21 cellular contexts compared by ENCODE assay signal in genomic region chr5:35849850-35850249, GRCh38. TPM values are rescaled to one million over a fixed set of nuclear protein-coding genes. Genes with fewer than 3 reads are reported as not detected.
DNase-seq lines count a peak whose midpoint lies in the region; ATAC-seq and TF ChIP-seq lines count a peak whose summit lies in the region.
"Had no signal": no experiment of that assay in that cellular context is flagged by ENCODE, and none has a peak within 500 bp of the region (broad histone marks: within the 10 kb centered on the region; RNA-seq: fewer than 3 reads in every experiment).

No MANE protein-coding gene starts in this region.

- H3K18ac ChIP-seq in IMR-90 (ENCODE audit: low read depth, low read length): no peak overlapping the region

- no peak overlapping the region for H2BK20ac ChIP-seq in IMR-90 (ENCODE audit: low read depth, low read length)

- in situ Hi-C loops in IMR-90 (cut with MboI; ENCODE audit: low sequenced_read_pairs): no loop called here

- DNase-seq in activated CD4-positive, alpha-beta memory T cell treated with anti-CD3 and anti-CD28 coated beads for 36 hours: no peak
- DNase-seq in activated CD4-positive, alpha-beta memory T cell treated with anti-CD3 and anti-CD28 coated beads, Interleukin-2, amount 10 ng/mL, durations not matched to agents 7 days and 5 days: no peak
- DNase-seq in CD4-positive, alpha-beta T cell: no peak
- no peak for DNase-seq in IMR-90
- no peak for DNase-seq in activated naive CD8-positive, alpha-beta T cell treated with anti-CD3 and anti-CD28 coated beads, Interleukin-2, amount 50 U/mL, for 24 hours
- no peak for DNase-seq in activated CD8-positive, alpha-beta memory T cell treated with anti-CD3 and anti-CD28 coated beads, Interleukin-2, amount 50 U/mL, for 4 hours
- DNase-seq in iPS-NIHi11 (ENCODE audit: low spot score): no peak
- no peak for DNase-seq in GM19238 (ENCODE audit: insufficient read length, low spot score)
- DNase-seq: BE2C, DMS79 treated with DMSO at 0.1 percent for 48 hours, HCEC 1CT, NCI-H1417, NCI-H187, NCI-H2107, NCI-H2227 treated with DMSO at 0.1 percent for 48 hours, NCI-H510A treated with DMSO at 0.1 percent for 48 hours, NCI-H774, RPMI8226, SIG-M5 had no signal

- H2BK15ac ChIP-seq in IMR-90 (ENCODE audit: low read depth, low read length): no peak overlapping the region

- WGBS in IMR-90 (ENCODE audit: extremely low coverage in 2 of 2, insufficient read length in 1 of 2), 2 experiments: no CpG with 5 or more reads among the region's 6 CpGs

- H3K27ac Mint-ChIP-seq in activated CD4-positive, alpha-beta memory T cell treated with anti-CD3 and anti-CD28 coated beads for 36 hours: peak overlapping the region; percentile 100
- H3K27ac Mint-ChIP-seq in activated CD4-positive, alpha-beta memory T cell treated with anti-CD3 and anti-CD28 coated beads, Interleukin-2, amount 10 ng/mL, durations not matched to agents 7 days and 5 days: no peak overlapping the region
- H3K27ac Mint-ChIP-seq in CD4-positive, alpha-beta T cell: peak overlapping the region; percentile 99
- H3K27ac Mint-ChIP-seq in activated naive CD8-positive, alpha-beta T cell treated with anti-CD3 and anti-CD28 coated beads, Interleukin-2, amount 50 U/mL, for 24 hours: peak overlapping the region; percentile 94

- CTCF ChIA-PET in activated CD4-positive, alpha-beta memory T cell treated with anti-CD3 and anti-CD28 coated beads for 36 hours (lab: Charles Lee): interaction anchor here (2.2 to 5.4 kb wide), 2 partner anchors 71 to 198 kb away, joined by 7 to 42 read pairs; no protein-coding TSS in a partner anchor
- CTCF ChIA-PET in activated CD4-positive, alpha-beta memory T cell treated with anti-CD3 and anti-CD28 coated beads, Interleukin-2, amount 10 ng/mL, durations not matched to agents 7 days and 5 days (lab: Charles Lee): no interaction called here
- CTCF ChIA-PET in CD4-positive, alpha-beta T cell (lab: Charles Lee): interaction anchor here (1.5 to 3.1 kb wide), 3 partner anchors 9 to 73 kb away, joined by 4 to 12 read pairs (median 6); no protein-coding TSS in a partner anchor
- CTCF ChIA-PET in IMR-90 (lab: Yijun Ruan, JAX): no interaction called here

- no peak overlapping the region for H3K4ac ChIP-seq in IMR-90 (ENCODE audit: low read depth, low read length)

- no peak for TF ChIP-seq RAD21 in IMR-90 (IDR thresholded peaks at IDR 0.05; ENCODE audit: low read length)

- no TSS peak for BruUV-seq in IMR-90 (replicated peaks; lab: Mats Ljungman, UMichigan)

- H3K36me3 Mint-ChIP-seq in activated CD4-positive, alpha-beta memory T cell treated with anti-CD3 and anti-CD28 coated beads for 36 hours: peaks cover 60% of the 10 kb centered on the region
- H3K36me3 Mint-ChIP-seq in activated CD4-positive, alpha-beta memory T cell treated with anti-CD3 and anti-CD28 coated beads, Interleukin-2, amount 10 ng/mL, durations not matched to agents 7 days and 5 days (ENCODE audit: low read depth): peaks cover 44% of the 10 kb centered on the region
- H3K36me3 Mint-ChIP-seq in CD4-positive, alpha-beta T cell (ENCODE audit: low read depth): peaks cover 47% of the 10 kb centered on the region
- peaks cover 65% of the 10 kb centered on the region for H3K36me3 Mint-ChIP-seq in activated naive CD8-positive, alpha-beta T cell treated with anti-CD3 and anti-CD28 coated beads, Interleukin-2, amount 50 U/mL, for 24 hours (ENCODE audit: low read depth)

- H3K56ac ChIP-seq in IMR-90 (ENCODE audit: extremely low read depth, insufficient read depth, low read length): no peak overlapping the region

- H3K4me2 ChIP-seq in IMR-90 (ENCODE audit: low read depth, low read length): no peak overlapping the region

- H3K9me1 ChIP-seq in IMR-90 (ENCODE audit: insufficient read depth, low read length): no peaks in the 10 kb centered on the region

- no peaks in the 10 kb centered on the region for H3K36me3 ChIP-seq in IMR-90 (ENCODE audit: control insufficient read depth, insufficient read depth, low read length)
- H3K36me3 ChIP-seq: BE2C had no signal

- no peak overlapping the region for H4K91ac ChIP-seq in IMR-90 (ENCODE audit: insufficient read depth, low read depth, low read length)

- no peak overlapping the region for H2BK5ac ChIP-seq in IMR-90 (ENCODE audit: low read depth, low read length, poor library complexity, severe bottlenecking)

- peaks cover 35% of the 10 kb centered on the region for H3K9me3 Mint-ChIP-seq in activated CD4-positive, alpha-beta memory T cell treated with anti-CD3 and anti-CD28 coated beads for 36 hours
- H3K9me3 Mint-ChIP-seq in activated CD4-positive, alpha-beta memory T cell treated with anti-CD3 and anti-CD28 coated beads, Interleukin-2, amount 10 ng/mL, durations not matched to agents 7 days and 5 days: peaks cover 35% of the 10 kb centered on the region
- no peaks in the 10 kb centered on the region for H3K9me3 Mint-ChIP-seq in CD4-positive, alpha-beta T cell
- H3K9me3 Mint-ChIP-seq in activated naive CD8-positive, alpha-beta T cell treated with anti-CD3 and anti-CD28 coated beads, Interleukin-2, amount 50 U/mL, for 24 hours: peaks cover 32% of the 10 kb centered on the region

- no peaks in the 10 kb centered on the region for H4K20me1 ChIP-seq in IMR-90 (ENCODE audit: insufficient read depth, low read length)

- H3K9me3 ChIP-seq in CD4-positive, alpha-beta T cell (ENCODE audit: control insufficient read depth, low read length): peaks cover 29% of the 10 kb centered on the region
- H3K9me3 ChIP-seq in IMR-90 (ENCODE audit: control insufficient read depth, insufficient read depth, low read length): peaks cover 5% of the 10 kb centered on the region; the same call in 1 of the 2 replicates
- H3K9me3 ChIP-seq: BE2C had no signal

- H3K79me1 ChIP-seq in IMR-90 (ENCODE audit: low read depth in 1 of 2, low read length in 2 of 2): no peaks in the 10 kb centered on the region

- H3K9ac ChIP-seq in IMR-90 (ENCODE audit: low read depth, low read length): no peak overlapping the region

- dilution Hi-C loops in IMR-90 (cut with HindIII; ENCODE audit: low sequenced_read_pairs, unreplicated experiment): no loop called here

- H3K4me1 ChIP-seq in IMR-90 (ENCODE audit: control insufficient read depth, insufficient read depth, low read length): peaks cover 2% of the 10 kb centered on the region; the same call in 1 of the 2 replicates
- H3K4me1 ChIP-seq: BE2C had no signal

- no peak overlapping the region for H3K27ac ChIP-seq in CD4-positive, alpha-beta T cell (ENCODE audit: low read depth, low read length)
- no peak overlapping the region for H3K27ac ChIP-seq in IMR-90 (ENCODE audit: insufficient read depth, low read length)
- H3K27ac ChIP-seq: HL-60 had no signal

- no peak for TF ChIP-seq POLR2A in IMR-90 (IDR thresholded peaks at IDR 0.05; ENCODE audit: low read depth, low read length)

- peaks cover 57% of the 10 kb centered on the region for H3K4me1 Mint-ChIP-seq in activated CD4-positive, alpha-beta memory T cell treated with anti-CD3 and anti-CD28 coated beads for 36 hours (ENCODE audit: low read depth)
- peaks cover 48% of the 10 kb centered on the region for H3K4me1 Mint-ChIP-seq in activated CD4-positive, alpha-beta memory T cell treated with anti-CD3 and anti-CD28 coated beads, Interleukin-2, amount 10 ng/mL, durations not matched to agents 7 days and 5 days
- H3K4me1 Mint-ChIP-seq in CD4-positive, alpha-beta T cell (ENCODE audit: low read depth): peaks cover 63% of the 10 kb centered on the region
- H3K4me1 Mint-ChIP-seq in activated naive CD8-positive, alpha-beta T cell treated with anti-CD3 and anti-CD28 coated beads, Interleukin-2, amount 50 U/mL, for 24 hours: peaks cover 59% of the 10 kb centered on the region

- no peak overlapping the region for H2AK9ac ChIP-seq in IMR-90 (replicated peaks; ENCODE audit: low read depth, low read length, poor library complexity)

- intact Hi-C loops in activated CD4-positive, alpha-beta memory T cell treated with anti-CD3 and anti-CD28 coated beads for 36 hours (cut with micrococcal nuclease): loop anchor here (5.0 to 10.0 kb wide), 3 partner anchors 233 to 925 kb away; partner anchors contain the start of genes DNAJC21, LMBRD2, SKP2 and SPEF2
- intact Hi-C loops in CD4-positive, alpha-beta T cell (cut with DNase I, micrococcal nuclease): loop anchor here in 1 of 2 experiments (5.0 kb wide), 1 partner anchor 33 kb away; no protein-coding TSS in a partner anchor
- intact Hi-C loops in IMR-90 (cut with micrococcal nuclease): no loop called here

- ATAC-seq in CD4-positive, alpha-beta T cell (ENCODE audit: poor library complexity): no peak
- ATAC-seq in IMR-90 (ENCODE audit: low read depth): no peak
- no peak for ATAC-seq in activated naive CD8-positive, alpha-beta T cell treated with anti-CD3 and anti-CD28 coated beads, Interleukin-2, amount 50 U/mL, for 24 hours

- H4K5ac ChIP-seq in IMR-90 (ENCODE audit: low read depth, low read length): no peak overlapping the region

- no peak overlapping the region for H3K14ac ChIP-seq in IMR-90 (replicated peaks; ENCODE audit: low read depth, low read length)

- H4K8ac ChIP-seq in IMR-90 (ENCODE audit: low read depth in 2 of 2, low read length in 2 of 2): no peak overlapping the region

- no peak overlapping the region for H3K4me3 Mint-ChIP-seq in activated CD4-positive, alpha-beta memory T cell treated with anti-CD3 and anti-CD28 coated beads for 36 hours
- no peak overlapping the region for H3K4me3 Mint-ChIP-seq in activated CD4-positive, alpha-beta memory T cell treated with anti-CD3 and anti-CD28 coated beads, Interleukin-2, amount 10 ng/mL, durations not matched to agents 7 days and 5 days
- peak overlapping the region; percentile 26 for H3K4me3 Mint-ChIP-seq in CD4-positive, alpha-beta T cell
- no peak overlapping the region for H3K4me3 Mint-ChIP-seq in activated naive CD8-positive, alpha-beta T cell treated with anti-CD3 and anti-CD28 coated beads, Interleukin-2, amount 50 U/mL, for 24 hours

- H2AFZ ChIP-seq in IMR-90 (replicated peaks; ENCODE audit: low read length, poor library complexity): peak overlapping the region; percentile 56

- no peak overlapping the region for H2BK120ac ChIP-seq in IMR-90 (ENCODE audit: low read depth, low read length)

- 0 out of 2 replicates have a peak overlapping the region, but pooled peaks have one; percentile 13 for H2AK5ac ChIP-seq in IMR-90 (ENCODE audit: low read depth, low read length)

- POLR2A ChIA-PET in activated CD4-positive, alpha-beta memory T cell treated with anti-CD3 and anti-CD28 coated beads for 36 hours (lab: Charles Lee): interaction anchor here (1.1 to 13.7 kb wide), 5 partner anchors 9 to 60 kb away, joined by 4 to 160 read pairs (median 16); no protein-coding TSS in a partner anchor
- POLR2A ChIA-PET in activated CD4-positive, alpha-beta memory T cell treated with anti-CD3 and anti-CD28 coated beads, Interleukin-2, amount 10 ng/mL, durations not matched to agents 7 days and 5 days (lab: Charles Lee): interaction anchor here (0.8 to 16.3 kb wide), 3 partner anchors 24 to 69 kb away, joined by 3 to 422 read pairs (median 4); no protein-coding TSS in a partner anchor
- POLR2A ChIA-PET in CD4-positive, alpha-beta T cell (lab: Charles Lee): interaction anchor here (1.0 to 15.7 kb wide), 8 partner anchors 8 to 38 kb away, joined by 3 to 576 read pairs (median 5); no protein-coding TSS in a partner anchor
- POLR2A ChIA-PET in IMR-90 (lab: Charles Lee; ENCODE audit: unreplicated experiment): no interaction called here

- no peaks in the 10 kb centered on the region for H3K27me3 Mint-ChIP-seq in activated CD4-positive, alpha-beta memory T cell treated with anti-CD3 and anti-CD28 coated beads for 36 hours
- H3K27me3 Mint-ChIP-seq in activated CD4-positive, alpha-beta memory T cell treated with anti-CD3 and anti-CD28 coated beads, Interleukin-2, amount 10 ng/mL, durations not matched to agents 7 days and 5 days: no peaks in the 10 kb centered on the region
- no peaks in the 10 kb centered on the region for H3K27me3 Mint-ChIP-seq in CD4-positive, alpha-beta T cell
- no peaks in the 10 kb centered on the region for H3K27me3 Mint-ChIP-seq in activated naive CD8-positive, alpha-beta T cell treated with anti-CD3 and anti-CD28 coated beads, Interleukin-2, amount 50 U/mL, for 24 hours

- H3K4me3 ChIP-seq in IMR-90 (ENCODE audit: insufficient read depth, low read depth, low read length): no peak overlapping the region

- H3K27me3 ChIP-seq in CD4-positive, alpha-beta T cell (ENCODE audit: control insufficient read depth, insufficient read depth, low read length): no peaks in the 10 kb centered on the region
- no peaks in the 10 kb centered on the region for H3K27me3 ChIP-seq in IMR-90 (ENCODE audit: control insufficient read depth, insufficient read depth, low read length)
- H3K27me3 ChIP-seq: BE2C had no signal

- TF ChIP-seq CTCF in CD4-positive, alpha-beta T cell (IDR thresholded peaks at IDR 0.05): no peak
- no peak for TF ChIP-seq CTCF in IMR-90 (conservative IDR thresholded peaks at IDR 0.05; ENCODE audit: low read depth, low read length)

- H3K23ac ChIP-seq in IMR-90 (ENCODE audit: low read depth, low read length): no peak overlapping the region

RNA-seq across cellular contexts. Expression of gene IL7R, which starts 6.8 kb away (rescaled TPM):
- total RNA-seq in activated CD4-positive, alpha-beta memory T cell treated with anti-CD3 and anti-CD28 coated beads for 36 hours: 100 to 1,000 TPM; 163 to 169 TPM
- 100 to 1,000 TPM; 271 to 273 TPM for total RNA-seq in activated CD4-positive, alpha-beta memory T cell treated with anti-CD3 and anti-CD28 coated beads, Interleukin-2, amount 10 ng/mL, durations not matched to agents 7 days and 5 days
- 100 to 1,000 TPM; 623 to 638 TPM for total RNA-seq in CD4-positive, alpha-beta T cell
- 56.9 and 71.7 TPM in 2 replicates for total RNA-seq in IMR-90 (2012; rRNA removed)
- 39.0 and 40.7 TPM in 2 replicates for polyA plus RNA-seq in IMR-90 (2012; rRNA removed)
- polyA plus RNA-seq in IMR-90 (2012; cell fraction: cytosol; rRNA removed): 12.9 and 32.4 TPM in 2 replicates
- 7.9 and 30.3 TPM in 2 replicates for polyA plus RNA-seq in IMR-90 (2012; cell fraction: nucleus; rRNA removed; ENCODE audit: low replicate concordance)
- total RNA-seq: G401 had no signal

Comparison
In these comparisons a context has a peak if more than half of its experiments do, and no peak if none do; other contexts are left out.
1. CTCF ChIA-PET loops: an anchor here in activated CD4-positive, alpha-beta memory T cell treated with anti-CD3 and anti-CD28 coated beads for 36 hours (2.2 to 5.4 kb wide) and CD4-positive, alpha-beta T cell (1.5 to 3.1 kb wide); none called in activated CD4-positive, alpha-beta memory T cell treated with anti-CD3 and anti-CD28 coated beads, Interleukin-2, amount 10 ng/mL, durations not matched to agents 7 days and 5 days and IMR-90.